In genomic region chr15:71485094-71485693, GRCh38 we compare ENCODE assay signal across 9 cellular contexts.
DNase-seq lines count a peak whose midpoint lies in the region; ATAC-seq and TF ChIP-seq lines count a peak whose summit lies in the region.
"Had no signal": no experiment of that assay in that cellular context is flagged by ENCODE, and none has a peak within 500 bp of the region (broad histone marks: within the 10 kb centered on the region; RNA-seq: fewer than 3 reads in every experiment).

No MANE protein-coding gene starts in this region.

- peak; percentile 60 for TF ChIP-seq CTCF in astrocyte of the spinal cord (IDR thresholded peaks at IDR 0.05; ENCODE audit: low read depth, low read length)
- TF ChIP-seq CTCF in mucosa of descending colon (IDR thresholded peaks at IDR 0.05): no peak

- DNase-seq in ELF-1 (ENCODE audit: low read depth, low spot score) (peak; percentile 14), HuH-7 (ENCODE audit: low spot score) (peak; percentile 40), astrocyte of the spinal cord (ENCODE audit: low read depth, low spot score) (peak; percentile 15), mucosa of descending colon (peak in 1 of 3 donors; percentile 8), NCI-H2171 treated with DMSO at 0.1 percent for 48 hours (lab: John Stamatoyannopoulos, UW) (no peak), AG08395 (ENCODE audit: low spot score) (no peak), NCI-H524 (lab: John Stamatoyannopoulos, UW) (no peak)
- DNase-seq in stimulated activated CD4-positive, alpha-beta T cell treated with anti-CD3 and anti-CD28 coated beads, Interleukin-12 subunit alpha, Interleukin-12 subunit beta, amount 100 ng/mL, for 4 hours: no peak
- DNase-seq: posterior cingulate gyrus had no signal

- in situ Hi-C loops in astrocyte of the spinal cord (cut with HindIII; ENCODE audit: low sequenced_read_pairs): no loop called here

- ATAC-seq in mucosa of descending colon: peak; percentile 38

- H3K4me3 ChIP-seq in astrocyte of the spinal cord (ENCODE audit: low read depth, low read length): no peak overlapping the region
- H3K4me3 ChIP-seq in mucosa of descending colon: no peak overlapping the region

- H3K36me3 ChIP-seq in mucosa of descending colon (ENCODE audit: low read depth): no peaks in the 10 kb centered on the region

- no peaks in the 10 kb centered on the region for H3K9me3 ChIP-seq in mucosa of descending colon

- no peaks in the 10 kb centered on the region for H3K4me1 ChIP-seq in mucosa of descending colon (ENCODE audit: low read depth)

- intact Hi-C loops in mucosa of descending colon (cut with DNase I, micrococcal nuclease): no loop called here

Comparison
In these comparisons a context has a peak if more than half of its experiments do, and no peak if none do; other contexts are left out.
1. DNase-seq: peak in ELF-1 (single experiment), HuH-7 (single experiment) and astrocyte of the spinal cord (single experiment); none in NCI-H2171 treated with DMSO at 0.1 percent for 48 hours (single experiment), stimulated activated CD4-positive, alpha-beta T cell treated with anti-CD3 and anti-CD28 coated beads, Interleukin-12 subunit alpha, Interleukin-12 subunit beta, amount 100 ng/mL, for 4 hours (single experiment), AG08395 (single experiment) and NCI-H524 (0 of 2).